19 cellular contexts compared by ENCODE assay signal in the genomic region with DNA sequence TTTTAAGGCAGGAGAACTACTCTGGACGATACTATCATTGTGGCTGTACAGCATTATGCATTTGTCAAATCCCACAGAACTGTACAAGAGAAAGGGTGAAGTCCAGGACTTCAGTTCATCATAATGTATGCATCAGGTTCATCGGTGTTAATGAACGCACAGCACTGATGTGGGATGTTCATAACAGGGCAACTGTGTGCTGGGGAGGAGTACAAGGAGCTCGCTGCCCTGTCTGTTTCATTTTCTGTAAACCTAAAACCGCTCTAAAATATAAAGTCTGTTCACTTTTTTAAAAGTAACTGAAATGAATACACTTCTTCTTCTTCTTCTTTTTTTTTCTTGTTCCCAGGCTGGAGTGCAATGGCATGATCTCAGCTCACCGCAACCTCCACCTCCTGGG. TPM values are rescaled to one million over a fixed set of nuclear protein-coding genes. Genes with fewer than 3 reads are reported as not detected.
DNase-seq lines count a peak whose midpoint lies in the region; ATAC-seq, FAIRE-seq and TF ChIP-seq lines count a peak whose summit lies in the region.
"Had no signal": no experiment of that assay in that cellular context is flagged by ENCODE, and none has a peak within 500 bp of the region (broad histone marks: within the 10 kb centered on the region; RNA-seq: fewer than 3 reads in every experiment).

No MANE protein-coding gene starts in this region.

- no peak for TF ChIP-seq POLR2A in GM12878 (IDR thresholded peaks at IDR 0.05; ENCODE audit: low read depth, low read length)

- H3K4me3 Mint-ChIP-seq in T-helper 17 cell (peak overlapping the region; percentile 21), type B pancreatic cell (no peak overlapping the region)
- no peak overlapping the region for H3K4me3 Mint-ChIP-seq in stimulated activated effector memory CD8-positive, alpha-beta T cell treated with anti-CD3 and anti-CD28 coated beads, Interleukin-12 subunit alpha, Interleukin-12 subunit beta, amount 100 ng/mL, for 72 hours
- no peak overlapping the region for H3K4me3 Mint-ChIP-seq in activated naive CD4-positive, alpha-beta T cell treated with anti-CD3 and anti-CD28 coated beads for 36 hours
- H3K4me3 Mint-ChIP-seq: CD4-positive, alpha-beta T cell; H9 had no signal

- DNase-seq in GM23248 (no peak), T-helper 17 cell (no peak), GM12878 (ENCODE audit: low read depth, low spot score) (no peak), PC-9 (no peak), type B pancreatic cell (ENCODE audit: extremely low spot score, unreplicated experiment) (no peak)
- DNase-seq in stimulated activated effector memory CD8-positive, alpha-beta T cell treated with anti-CD3 and anti-CD28 coated beads, Interleukin-12 subunit alpha, Interleukin-12 subunit beta, amount 100 ng/mL, for 72 hours (ENCODE audit: low spot score in 2 of 2) = no peak
- DNase-seq in activated T-cell treated with anti-CD3 and anti-CD28 coated beads, Interleukin-2, amount 50 U/mL, for 48 hours = no peak
- no peak for DNase-seq in activated naive CD4-positive, alpha-beta T cell treated with anti-CD3 and anti-CD28 coated beads for 36 hours
- DNase-seq: ACHN; C1 segment of cervical spinal cord; Calu3; CD4-positive, alpha-beta T cell; DMS 273 treated with DMSO at 0.1 percent for 48 hours; GOT3; H9 had no signal

- POLR2A ChIA-PET in GM12878 (lab: Charles Lee) (interaction anchor here (0.6 to 1.0 kb wide), 2 partner anchors 13 to 29 kb away, joined by 3 read pairs; no protein-coding TSS in a partner anchor), PC-9 (lab: Charles Lee; ENCODE audit: unreplicated experiment) (interaction anchor here (0.5 kb wide), 1 partner anchor 81 kb away, joined by 5 read pairs; no protein-coding TSS in a partner anchor)

- H3F3A ChIP-seq in GM23248 (ENCODE audit: insufficient read depth) (0 out of 2 replicates have a peak, but pooled peaks cover 11% of the 10 kb centered on the region), PC-9 (ENCODE audit: insufficient read depth, low read depth) (peaks cover 11% of the 10 kb centered on the region; the same call in 1 of the 2 replicates)

- CTCF ChIA-PET in GM12878 (lab: Yijun Ruan, JAX) = interaction anchor here (0.6 to 2.9 kb wide), 7 partner anchors 76 to 200 kb away, joined by 3 to 16 read pairs (median 3); no protein-coding TSS in a partner anchor
- CTCF ChIA-PET in PC-9 (lab: Charles Lee) = no interaction called here
- CTCF ChIA-PET in activated naive CD4-positive, alpha-beta T cell treated with anti-CD3 and anti-CD28 coated beads for 36 hours (lab: Charles Lee) = no interaction called here

- no peak for FAIRE-seq in GM12878 (lab: Jason Lieb, UNC)
- FAIRE-seq: GM12891, HepG2, HTR-8/SVneo had no signal

- peaks cover 16% of the 10 kb centered on the region for H3K4me1 Mint-ChIP-seq in T-helper 17 cell
- peaks cover 10% of the 10 kb centered on the region for H3K4me1 Mint-ChIP-seq in stimulated activated effector memory CD8-positive, alpha-beta T cell treated with anti-CD3 and anti-CD28 coated beads, Interleukin-12 subunit alpha, Interleukin-12 subunit beta, amount 100 ng/mL, for 72 hours
- H3K4me1 Mint-ChIP-seq in type B pancreatic cell (ENCODE audit: unreplicated experiment) = peaks cover 39% of the 10 kb centered on the region
- no peaks in the 10 kb centered on the region for H3K4me1 Mint-ChIP-seq in activated naive CD4-positive, alpha-beta T cell treated with anti-CD3 and anti-CD28 coated beads for 36 hours (ENCODE audit: low read depth)

- no peak for TF ChIP-seq EP300 in GM12878 (IDR thresholded peaks at IDR 0.05; ENCODE audit: borderline replicate concordance in 1 of 2, control insufficient read depth in 1 of 2, low read depth in 2 of 2, low read length in 2 of 2)

- 80 to 81% methylated on average over 6 of the region's 6 CpGs for WGBS in GM23248 (ENCODE audit: low coverage in 1 of 2, low lambda C conversion rate in 2 of 2, missing lambda C conversion rate in 2 of 2), 2 experiments
- 0% methylated on average over 6 of the region's 6 CpGs for WGBS in GM12878 (ENCODE audit: insufficient coverage, insufficient replicate concordance, low lambda C conversion rate, missing lambda C conversion rate)

- H3K27ac ChIP-seq in GM23248 (peak overlapping the region; percentile 41), GM12878 (ENCODE audit: control insufficient read depth, insufficient read depth) (no peak overlapping the region), PC-9 (no peak overlapping the region)

- peaks cover 56% of the 10 kb centered on the region for H3K27me3 Mint-ChIP-seq in T-helper 17 cell
- H3K27me3 Mint-ChIP-seq in type B pancreatic cell = no peaks in the 10 kb centered on the region
- no peaks in the 10 kb centered on the region for H3K27me3 Mint-ChIP-seq in activated naive CD4-positive, alpha-beta T cell treated with anti-CD3 and anti-CD28 coated beads for 36 hours (ENCODE audit: low read depth)

- RAD21 ChIA-PET in GM12878 (lab: Charles Lee; ENCODE audit: unreplicated experiment) = interaction anchor here (1.0 to 2.4 kb wide), 3 partner anchors 43 to 200 kb away, joined by 3 to 8 read pairs (median 6); no protein-coding TSS in a partner anchor

- no peaks in the 10 kb centered on the region for H3K27me3 ChIP-seq in GM23248 (replicated peaks; ENCODE audit: insufficient read depth)
- H3K27me3 ChIP-seq in GM12878 (replicated peaks in 1 of 2; ENCODE audit: control insufficient read depth in 2 of 2, insufficient read depth in 2 of 2, low read length in 1 of 2) = no peaks in the 10 kb centered on the region
- H3K27me3 ChIP-seq in PC-9 (ENCODE audit: insufficient read depth, low read depth) = no peaks in the 10 kb centered on the region

- H4K20me1 ChIP-seq in GM23248 (ENCODE audit: insufficient read depth) (no peaks in the 10 kb centered on the region), GM12878 (ENCODE audit: control insufficient read depth, insufficient read depth) (no peaks in the 10 kb centered on the region), PC-9 (ENCODE audit: insufficient read depth) (no peaks in the 10 kb centered on the region)

- H2AFZ ChIP-seq in GM23248 (no peak overlapping the region), GM12878 (ENCODE audit: control insufficient read depth, low read depth, low read length) (no peak overlapping the region), PC-9 (no peak overlapping the region)

- no peaks in the 10 kb centered on the region for H3K9me3 ChIP-seq in GM23248 (ENCODE audit: low read depth)
- H3K9me3 ChIP-seq in T-helper 17 cell (ENCODE audit: control insufficient read depth, low read length, poor library complexity, severe bottlenecking) = no peaks in the 10 kb centered on the region
- H3K9me3 ChIP-seq in GM12878 (replicated peaks; ENCODE audit: control insufficient read depth, insufficient read depth, low read length) = no peaks in the 10 kb centered on the region
- H3K9me3 ChIP-seq in PC-9 (ENCODE audit: insufficient read depth, low read depth) = no peaks in the 10 kb centered on the region

- H3K4me2 ChIP-seq in GM23248 (ENCODE audit: unreplicated experiment) = peak overlapping the region; percentile 14
- no peak overlapping the region for H3K4me2 ChIP-seq in GM12878 (ENCODE audit: control insufficient read depth, insufficient read depth)
- H3K4me2 ChIP-seq in PC-9 = no peak overlapping the region

- no peaks in the 10 kb centered on the region for H3K79me2 ChIP-seq in GM23248 (ENCODE audit: insufficient read depth)
- H3K79me2 ChIP-seq in GM12878 (ENCODE audit: control insufficient read depth, insufficient read depth, low read length) = no peaks in the 10 kb centered on the region
- no peaks in the 10 kb centered on the region for H3K79me2 ChIP-seq in PC-9 (ENCODE audit: low read depth)

- no peaks in the 10 kb centered on the region for H3K36me3 Mint-ChIP-seq in T-helper 17 cell (ENCODE audit: low read depth)
- no peaks in the 10 kb centered on the region for H3K36me3 Mint-ChIP-seq in stimulated activated effector memory CD8-positive, alpha-beta T cell treated with anti-CD3 and anti-CD28 coated beads, Interleukin-12 subunit alpha, Interleukin-12 subunit beta, amount 100 ng/mL, for 72 hours
- H3K36me3 Mint-ChIP-seq in type B pancreatic cell = no peaks in the 10 kb centered on the region
- H3K36me3 Mint-ChIP-seq in activated naive CD4-positive, alpha-beta T cell treated with anti-CD3 and anti-CD28 coated beads for 36 hours (ENCODE audit: low read depth) = no peaks in the 10 kb centered on the region

- SMC1A ChIA-PET in GM12878 (lab: Charles Lee; ENCODE audit: uncharacterized antibody, unreplicated experiment) = interaction anchor here (0.7 to 1.9 kb wide), 3 partner anchors 105 to 199 kb away, joined by 4 to 5 read pairs (median 4); no protein-coding TSS in a partner anchor

- no TSS peak for BruUV-seq in GM12878 (replicated peaks; lab: Mats Ljungman, UMichigan)
- BruUV-seq in PC-9 (replicated peaks; lab: Mats Ljungman, UMichigan) = no TSS peak

- no peak overlapping the region for H3K4me3 ChIP-seq in GM23248
- no peak overlapping the region for H3K4me3 ChIP-seq in GM12878
- no peak overlapping the region for H3K4me3 ChIP-seq in PC-9

- 0 out of 2 replicates have a peak overlapping the region, but pooled peaks have one; percentile 10 for H3K9ac ChIP-seq in GM23248
- H3K9ac ChIP-seq in GM12878 (ENCODE audit: control insufficient read depth, insufficient read depth, low read length) = no peak overlapping the region

- intact Hi-C loops in GM12878 (cut with micrococcal nuclease; ENCODE audit: unreplicated experiment) = loop anchor here (5.0 kb wide), 1 partner anchor 119 kb away; no protein-coding TSS in a partner anchor
- intact Hi-C loops in PC-9 (cut with micrococcal nuclease; ENCODE audit: unreplicated experiment) = no loop called here
- intact Hi-C loops in activated naive CD4-positive, alpha-beta T cell treated with anti-CD3 and anti-CD28 coated beads for 36 hours (cut with micrococcal nuclease) = no loop called here

- H3K9me2 ChIP-seq in GM23248 (ENCODE audit: insufficient read depth) (no peaks in the 10 kb centered on the region), PC-9 (ENCODE audit: insufficient read depth) (no peaks in the 10 kb centered on the region)

- H3K36me3 ChIP-seq in GM23248 (ENCODE audit: low read depth) = no peaks in the 10 kb centered on the region
- no peaks in the 10 kb centered on the region for H3K36me3 ChIP-seq in GM12878 (ENCODE audit: control insufficient read depth in 2 of 2, insufficient read depth in 2 of 2, low read length in 1 of 2)
- H3K36me3 ChIP-seq in PC-9 (ENCODE audit: low read depth) = no peaks in the 10 kb centered on the region

- H3K4me1 ChIP-seq in GM23248 (ENCODE audit: insufficient read depth) = peaks cover 13% of the 10 kb centered on the region; the same call in 1 of the 2 replicates
- 0 out of 2 replicates have a peak, but pooled peaks cover 3% of the 10 kb centered on the region for H3K4me1 ChIP-seq in GM12878 (ENCODE audit: control insufficient read depth, insufficient read depth, low read length)
- peaks cover 11% of the 10 kb centered on the region for H3K4me1 ChIP-seq in PC-9 (replicated peaks; ENCODE audit: insufficient read depth)

- no peak for ATAC-seq in T-helper 17 cell
- ATAC-seq in GM12878 = peak; percentile 54
- peak; percentile 46 for ATAC-seq in stimulated activated effector memory CD8-positive, alpha-beta T cell treated with anti-CD3 and anti-CD28 coated beads, Interleukin-12 subunit alpha, Interleukin-12 subunit beta, amount 100 ng/mL, for 72 hours
- ATAC-seq: HepG2 had no signal

- in situ Hi-C loops in GM23248 (cut with MboI) = no loop called here
- in situ Hi-C loops in GM12878 (cut with MboI) = no loop called here

- TF ChIP-seq RAD21 in GM12878 (IDR thresholded peaks at IDR 0.05; ENCODE audit: insufficient read depth, low read depth, low read length) = no peak

- no peak for TF ChIP-seq CTCF in GM12878 (IDR thresholded peaks at IDR 0.05 in 2 of 3, conservative IDR thresholded peaks at IDR 0.05 in 1 of 3; ENCODE audit: control insufficient read depth in 2 of 3, extremely low read depth in 1 of 3, insufficient read depth in 1 of 3, low read depth in 3 of 3, low read length in 3 of 3)
- no peak for TF ChIP-seq CTCF in PC-9 (conservative IDR thresholded peaks at IDR 0.05)
- TF ChIP-seq CTCF in type B pancreatic cell (conservative IDR thresholded peaks at IDR 0.05) = no peak

- H3K9me3 Mint-ChIP-seq in stimulated activated effector memory CD8-positive, alpha-beta T cell treated with anti-CD3 and anti-CD28 coated beads, Interleukin-12 subunit alpha, Interleukin-12 subunit beta, amount 100 ng/mL, for 72 hours = no peaks in the 10 kb centered on the region
- H3K9me3 Mint-ChIP-seq in type B pancreatic cell = no peaks in the 10 kb centered on the region
- no peaks in the 10 kb centered on the region for H3K9me3 Mint-ChIP-seq in activated naive CD4-positive, alpha-beta T cell treated with anti-CD3 and anti-CD28 coated beads for 36 hours
- H3K9me3 Mint-ChIP-seq: CD4-positive, alpha-beta T cell; H9 had no signal

- H3K27ac Mint-ChIP-seq in T-helper 17 cell (no peak overlapping the region), type B pancreatic cell (no peak overlapping the region)
- H3K27ac Mint-ChIP-seq in stimulated activated effector memory CD8-positive, alpha-beta T cell treated with anti-CD3 and anti-CD28 coated beads, Interleukin-12 subunit alpha, Interleukin-12 subunit beta, amount 100 ng/mL, for 72 hours = no peak overlapping the region
- no peak overlapping the region for H3K27ac Mint-ChIP-seq in activated naive CD4-positive, alpha-beta T cell treated with anti-CD3 and anti-CD28 coated beads for 36 hours
- H3K27ac Mint-ChIP-seq: CD4-positive, alpha-beta T cell; H9 had no signal

RNA-seq across cellular contexts. Expression of a gene that starts 25.0 kb away (rescaled TPM):
- total RNA-seq in GM23248 (2014; rRNA removed; shearing (Covaris generic)) = not detected in 2 replicates
- polyA plus RNA-seq in GM23248 (2016; fragmentation: Nextera tagmentation; extraction: Ambion mirVana) = not detected in 2 replicates
- total RNA-seq in T-helper 17 cell = not detected
- total RNA-seq in GM12878 (2013; cell fraction: nucleolus; rRNA removed) = not detected in 2 replicates
- not detected in 2 replicates for total RNA-seq in GM12878 (2014; rRNA removed)
- not detected in 2 replicates for total RNA-seq in GM12878 (2014; rRNA removed; fragmentation: Illumina TruSeq; extraction: Trizol)
- total RNA-seq in GM12878 (2021) = 0.16 and 0.26 TPM in 2 replicates
- not detected for polyA plus RNA-seq in GM12878 (2011; ENCODE audit: low read depth)
- polyA plus RNA-seq in GM12878 (2011; rRNA removed) = not detected in 2 replicates
- not detected in 2 replicates for polyA plus RNA-seq in GM12878 (2011; cell fraction: cytosol; rRNA removed)
- not detected in 2 replicates for polyA plus RNA-seq in GM12878 (2011; cell fraction: nucleus; rRNA removed)
- not detected in 2 replicates for polyA plus RNA-seq in GM12878 (2012)
- not detected in 2 replicates for polyA plus RNA-seq in GM12878 (2014; fragmentation: Illumina TruSeq; extraction: Trizol)
- polyA plus RNA-seq in GM12878 (2014; fragmentation: Nextera tagmentation; extraction: Ambion mirVana) = not detected
- 0.19 TPM in 1 of 2 replicates, not detected in the other for polyA plus RNA-seq in GM12878 (2014; rRNA removed)
- not detected for polyA plus RNA-seq in GM12878 (2016; fragmentation: Nextera tagmentation; extraction: Ambion mirVana)
- not detected in 2 replicates for polyA minus RNA-seq in GM12878 (2011; rRNA and poly(A)+ RNA removed)
- polyA minus RNA-seq in GM12878 (2011; cell fraction: cytosol; rRNA and poly(A)+ RNA removed) = not detected in 2 replicates
- not detected in 2 replicates for polyA minus RNA-seq in GM12878 (2011; cell fraction: nucleus; rRNA and poly(A)+ RNA removed)
- total RNA-seq in PC-9 (2021) = 0.61 and 0.78 TPM in 2 replicates
- total RNA-seq in type B pancreatic cell (ENCODE audit: low replicate concordance) = 82.1 and 91.7 TPM in 2 replicates
- not detected for total RNA-seq in activated naive CD4-positive, alpha-beta T cell treated with anti-CD3 and anti-CD28 coated beads for 36 hours
- total RNA-seq: A172; CD4-positive, alpha-beta T cell had no signal

RNA-seq across cellular contexts. Expression of a gene that starts 56.9 kb away (rescaled TPM):
- total RNA-seq in GM23248 (2014; rRNA removed; shearing (Covaris generic)) = 1.6 and 1.9 TPM in 2 replicates
- polyA plus RNA-seq in GM23248 (2016; fragmentation: Nextera tagmentation; extraction: Ambion mirVana) = 1.0 and 1.6 TPM in 2 replicates
- 10 to 100 TPM; 58.6 to 75.9 TPM for total RNA-seq in T-helper 17 cell
- 488 and 545 TPM in 2 replicates for total RNA-seq in GM12878 (2013; cell fraction: nucleolus; rRNA removed)
- 385 and 432 TPM in 2 replicates for total RNA-seq in GM12878 (2014; rRNA removed)
- 354 and 364 TPM in 2 replicates for total RNA-seq in GM12878 (2014; rRNA removed; fragmentation: Illumina TruSeq; extraction: Trizol)
- total RNA-seq in GM12878 (2021) = 380 and 405 TPM in 2 replicates
- 255 TPM for polyA plus RNA-seq in GM12878 (2011; ENCODE audit: low read depth)
- polyA plus RNA-seq in GM12878 (2011; rRNA removed) = 337 and 367 TPM in 2 replicates
- polyA plus RNA-seq in GM12878 (2011; cell fraction: cytosol; rRNA removed) = 403 and 416 TPM in 2 replicates
- 596 and 625 TPM in 2 replicates for polyA plus RNA-seq in GM12878 (2011; cell fraction: nucleus; rRNA removed)
- 327 and 366 TPM in 2 replicates for polyA plus RNA-seq in GM12878 (2012)
- polyA plus RNA-seq in GM12878 (2014; fragmentation: Illumina TruSeq; extraction: Trizol) = 293 and 352 TPM in 2 replicates
- 10 to 100 TPM; 75.9 to 90.9 TPM for polyA plus RNA-seq in GM12878 (2014; fragmentation: Nextera tagmentation; extraction: Ambion mirVana)
- polyA plus RNA-seq in GM12878 (2014; rRNA removed) = 308 and 311 TPM in 2 replicates
- polyA plus RNA-seq in GM12878 (2016; fragmentation: Nextera tagmentation; extraction: Ambion mirVana) = 100 to 1,000 TPM; 242 to 247 TPM
- 680 and 808 TPM in 2 replicates for polyA minus RNA-seq in GM12878 (2011; rRNA and poly(A)+ RNA removed)
- 217 and 223 TPM in 2 replicates for polyA minus RNA-seq in GM12878 (2011; cell fraction: cytosol; rRNA and poly(A)+ RNA removed)
- 429 and 648 TPM in 2 replicates for polyA minus RNA-seq in GM12878 (2011; cell fraction: nucleus; rRNA and poly(A)+ RNA removed)
- 6.4 and 10.7 TPM in 2 replicates for total RNA-seq in PC-9 (2021)
- 9.8 and 34.8 TPM in 2 replicates for total RNA-seq in type B pancreatic cell (ENCODE audit: low replicate concordance)
- total RNA-seq in activated naive CD4-positive, alpha-beta T cell treated with anti-CD3 and anti-CD28 coated beads for 36 hours = 100 to 1,000 TPM; 138 to 145 TPM

Comparison
In these comparisons a context has a peak if more than half of its experiments do, and no peak if none do; other contexts are left out.
1. RNA of a gene that starts 25.0 kb away (total RNA-seq): 82.1 to 91.7 TPM in type B pancreatic cell; 0.61 to 0.78 TPM in PC-9, not detected in GM23248, not detected in T-helper 17 cell, 0.16 to 0.26 TPM in GM12878 and not detected in activated naive CD4-positive, alpha-beta T cell treated with anti-CD3 and anti-CD28 coated beads for 36 hours; every median in the first group is over 10 times any median in the second.